Comparison of ENCODE assay signal across 2 cellular contexts in the genomic region with DNA sequence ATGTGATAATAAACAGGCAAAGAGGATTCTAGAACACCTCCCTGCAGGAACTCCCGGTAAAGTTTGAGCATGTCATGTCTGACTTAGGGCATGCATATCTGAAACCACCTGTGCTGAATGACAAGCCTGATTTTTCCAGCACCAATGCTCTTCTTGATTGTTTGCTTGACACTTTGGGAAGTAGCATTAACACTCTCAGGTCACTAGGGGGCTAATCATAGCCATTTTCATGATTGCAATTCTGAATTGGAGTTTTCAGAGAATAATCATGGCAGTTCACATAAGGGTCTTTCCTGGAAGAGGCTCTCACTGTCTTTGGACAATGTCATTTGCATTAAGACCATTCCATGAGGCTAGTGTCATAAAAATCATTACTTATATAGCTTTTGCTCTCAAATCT.
TF ChIP-seq lines count a peak whose summit lies in the region.

No MANE protein-coding gene starts in this region.

TF ChIP-seq in liver, 16 proteins besides CTCF, POLR2A, EP300 and RAD21 (continued from another document):
- TF ChIP-seq REST (IDR thresholded peaks at IDR 0.05) (no peak), MAX (IDR thresholded peaks at IDR 0.05) (no peak), JUND (IDR thresholded peaks at IDR 0.05) (no peak)

TF ChIP-seq in HepG2, 621 proteins besides CTCF, POLR2A, EP300 and RAD21 (continued from another document):
- TF ChIP-seq, protein P1, sequence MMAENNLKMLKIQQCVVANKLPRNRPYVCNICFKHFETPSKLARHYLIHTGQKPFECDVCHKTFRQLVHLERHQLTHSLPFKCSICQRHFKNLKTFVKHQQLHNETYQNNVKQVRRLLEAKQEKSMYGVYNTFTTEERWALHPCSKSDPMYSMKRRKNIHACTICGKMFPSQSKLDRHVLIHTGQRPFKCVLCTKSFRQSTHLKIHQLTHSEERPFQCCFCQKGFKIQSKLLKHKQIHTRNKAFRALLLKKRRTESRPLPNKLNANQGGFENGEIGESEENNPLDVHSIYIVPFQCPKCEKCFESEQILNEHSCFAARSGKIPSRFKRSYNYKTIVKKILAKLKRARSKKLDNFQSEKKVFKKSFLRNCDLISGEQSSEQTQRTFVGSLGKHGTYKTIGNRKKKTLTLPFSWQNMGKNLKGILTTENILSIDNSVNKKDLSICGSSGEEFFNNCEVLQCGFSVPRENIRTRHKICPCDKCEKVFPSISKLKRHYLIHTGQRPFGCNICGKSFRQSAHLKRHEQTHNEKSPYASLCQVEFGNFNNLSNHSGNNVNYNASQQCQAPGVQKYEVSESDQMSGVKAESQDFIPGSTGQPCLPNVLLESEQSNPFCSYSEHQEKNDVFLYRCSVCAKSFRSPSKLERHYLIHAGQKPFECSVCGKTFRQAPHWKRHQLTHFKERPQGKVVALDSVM (CRISPR knock-in tag; IDR thresholded peaks at IDR 0.05) = no peak
- TF ChIP-seq PCBP1 (IDR thresholded peaks at IDR 0.05; ENCODE audit: borderline replicate concordance, low read depth, low read length) = no peak
